In genomic region chr1:243422362-243422761, GRCh38 we compare ENCODE assay signal across 12 cellular contexts.
DNase-seq lines count a peak whose midpoint lies in the region; ATAC-seq and TF ChIP-seq lines count a peak whose summit lies in the region.
"Had no signal": no experiment of that assay in that cellular context is flagged by ENCODE, and none has a peak within 500 bp of the region (broad histone marks: within the 10 kb centered on the region; RNA-seq: fewer than 3 reads in every experiment).

No MANE protein-coding gene starts in this region.

- H3K4me3 ChIP-seq in osteoblast (ENCODE audit: insufficient read depth, low read length) (no peak overlapping the region), tibial nerve (no peak overlapping the region)
- H3K4me3 ChIP-seq: body of pancreas had no signal

- TF ChIP-seq POLR2A in tibial nerve (IDR thresholded peaks at IDR 0.05): no peak

- DNase-seq in activated CD4-positive, alpha-beta T cell treated with anti-CD3 and anti-CD28 coated beads for 36 hours: no peak
- DNase-seq in activated CD4-positive, alpha-beta T cell treated with anti-CD3 and anti-CD28 coated beads for 4 hours: no peak
- DNase-seq in activated T-helper 2 cell treated with anti-CD3 and anti-CD28 coated beads, Interferon-gamma antibody, Interleukin-2, Interleukin-4, amounts not matched to agents 10 μg/mL and 5 μg/mL and 100 μg/mL, durations not matched to agents 14 hours and 24 hours and 36 hours (ENCODE audit: low spot score): no peak
- DNase-seq in osteoblast (ENCODE audit: insufficient read length, low spot score, missing footprints): no peak
- no peak for DNase-seq in 8988T
- no peak for DNase-seq in tibial nerve (ENCODE audit: low spot score in 2 of 2)
- DNase-seq in SKM-1 (lab: John Stamatoyannopoulos, UW; ENCODE audit: unreplicated experiment): no peak
- DNase-seq: KG1, nephron progenitor cell had no signal

- H3K9me3 ChIP-seq in osteoblast (ENCODE audit: low read depth, low read length) (no peaks in the 10 kb centered on the region), tibial nerve (no peaks in the 10 kb centered on the region)
- H3K9me3 ChIP-seq: body of pancreas, thoracic aorta had no signal

- TF ChIP-seq EP300 in tibial nerve (IDR thresholded peaks at IDR 0.05): no peak

- H3K4me2 ChIP-seq in osteoblast (ENCODE audit: insufficient read depth, low read length): peak overlapping the region; percentile 91

- TF ChIP-seq CTCF in osteoblast (IDR thresholded peaks at IDR 0.05; ENCODE audit: extremely low read depth, low read depth, low read length) (no peak), tibial nerve (IDR thresholded peaks at IDR 0.05) (no peak)

- no peaks in the 10 kb centered on the region for H3K27me3 Mint-ChIP-seq in activated CD4-positive, alpha-beta T cell treated with anti-CD3 and anti-CD28 coated beads for 36 hours
- no peaks in the 10 kb centered on the region for H3K27me3 Mint-ChIP-seq in activated T-helper 2 cell treated with anti-CD3 and anti-CD28 coated beads, Interferon-gamma antibody, Interleukin-2, Interleukin-4, amounts not matched to agents 10 μg/mL and 5 μg/mL and 100 μg/mL, durations not matched to agents 14 hours and 24 hours and 36 hours (ENCODE audit: low read depth)

- ATAC-seq in activated CD4-positive, alpha-beta T cell treated with anti-CD3 and anti-CD28 coated beads for 36 hours: no peak
- peak; percentile 5 for ATAC-seq in HG03045 (IDR thresholded peaks at IDR 0.05; ENCODE audit: unreplicated experiment)

- H3K36me3 Mint-ChIP-seq in activated CD4-positive, alpha-beta T cell treated with anti-CD3 and anti-CD28 coated beads for 36 hours (ENCODE audit: low read depth): peaks cover 10% of the 10 kb centered on the region
- peaks cover 19% of the 10 kb centered on the region for H3K36me3 Mint-ChIP-seq in activated T-helper 2 cell treated with anti-CD3 and anti-CD28 coated beads, Interferon-gamma antibody, Interleukin-2, Interleukin-4, amounts not matched to agents 10 μg/mL and 5 μg/mL and 100 μg/mL, durations not matched to agents 14 hours and 24 hours and 36 hours (ENCODE audit: low read depth)

- H3K27me3 ChIP-seq in osteoblast (ENCODE audit: insufficient read depth, low read length) (no peaks in the 10 kb centered on the region), tibial nerve (no peaks in the 10 kb centered on the region)
- H3K27me3 ChIP-seq: body of pancreas had no signal

- peaks cover 22% of the 10 kb centered on the region for H3K4me1 Mint-ChIP-seq in activated CD4-positive, alpha-beta T cell treated with anti-CD3 and anti-CD28 coated beads for 36 hours
- peaks cover 40% of the 10 kb centered on the region for H3K4me1 Mint-ChIP-seq in activated T-helper 2 cell treated with anti-CD3 and anti-CD28 coated beads, Interferon-gamma antibody, Interleukin-2, Interleukin-4, amounts not matched to agents 10 μg/mL and 5 μg/mL and 100 μg/mL, durations not matched to agents 14 hours and 24 hours and 36 hours (ENCODE audit: low read depth)

- no peak overlapping the region for H2AFZ ChIP-seq in osteoblast (ENCODE audit: low read length)

- CTCF ChIA-PET in activated CD4-positive, alpha-beta T cell treated with anti-CD3 and anti-CD28 coated beads for 36 hours (lab: Charles Lee): no interaction called here

- H3K27ac Mint-ChIP-seq in activated CD4-positive, alpha-beta T cell treated with anti-CD3 and anti-CD28 coated beads for 36 hours: peak overlapping the region; percentile 38
- peak overlapping the region; percentile 43 for H3K27ac Mint-ChIP-seq in activated T-helper 2 cell treated with anti-CD3 and anti-CD28 coated beads, Interferon-gamma antibody, Interleukin-2, Interleukin-4, amounts not matched to agents 10 μg/mL and 5 μg/mL and 100 μg/mL, durations not matched to agents 14 hours and 24 hours and 36 hours
- H3K27ac Mint-ChIP-seq: nephron progenitor cell had no signal

- 84 to 88% methylated on average over 2 of the region's 2 CpGs for WGBS in tibial nerve, 2 donors

- H3K4me1 ChIP-seq in osteoblast (ENCODE audit: insufficient read depth, low read length) (peaks cover 16% of the 10 kb centered on the region), tibial nerve (no peaks in the 10 kb centered on the region)

- no peak overlapping the region for H3K27ac ChIP-seq in osteoblast (ENCODE audit: low read depth, low read length)
- no peak overlapping the region for H3K27ac ChIP-seq in tibial nerve
- H3K27ac ChIP-seq: body of pancreas, thoracic aorta had no signal

- H3K36me3 ChIP-seq in osteoblast (ENCODE audit: insufficient read depth, low read length) (peaks cover 12% of the 10 kb centered on the region), tibial nerve (peaks cover 0 to 22% (median 0%) of the 10 kb centered on the region in 3 donors)

- no peaks in the 10 kb centered on the region for H4K20me1 ChIP-seq in osteoblast (ENCODE audit: insufficient read depth, low read length)

- intact Hi-C loops in activated CD4-positive, alpha-beta T cell treated with anti-CD3 and anti-CD28 coated beads for 36 hours (cut with DNase I, micrococcal nuclease): loop anchor here in 1 of 2 experiments (5.0 kb wide), 1 partner anchor 175 kb away; no protein-coding TSS in a partner anchor
- intact Hi-C loops in activated T-helper 2 cell treated with anti-CD3 and anti-CD28 coated beads, Interferon-gamma antibody, Interleukin-2, Interleukin-4, amounts not matched to agents 10 μg/mL and 5 μg/mL and 100 μg/mL, durations not matched to agents 14 hours and 24 hours and 36 hours (cut with micrococcal nuclease): loop anchor here (5.0 kb wide), 1 partner anchor 625 kb away; no protein-coding TSS in a partner anchor

- H3K9me3 Mint-ChIP-seq in activated CD4-positive, alpha-beta T cell treated with anti-CD3 and anti-CD28 coated beads for 36 hours (ENCODE audit: low read depth): no peaks in the 10 kb centered on the region
- H3K9me3 Mint-ChIP-seq in activated T-helper 2 cell treated with anti-CD3 and anti-CD28 coated beads, Interferon-gamma antibody, Interleukin-2, Interleukin-4, amounts not matched to agents 10 μg/mL and 5 μg/mL and 100 μg/mL, durations not matched to agents 14 hours and 24 hours and 36 hours: no peaks in the 10 kb centered on the region
- H3K9me3 Mint-ChIP-seq: nephron progenitor cell had no signal

- no peaks in the 10 kb centered on the region for H3K79me2 ChIP-seq in osteoblast (ENCODE audit: insufficient read depth, low read length)

- H3K4me3 Mint-ChIP-seq in activated CD4-positive, alpha-beta T cell treated with anti-CD3 and anti-CD28 coated beads for 36 hours: peak overlapping the region; percentile 34
- H3K4me3 Mint-ChIP-seq in activated T-helper 2 cell treated with anti-CD3 and anti-CD28 coated beads, Interferon-gamma antibody, Interleukin-2, Interleukin-4, amounts not matched to agents 10 μg/mL and 5 μg/mL and 100 μg/mL, durations not matched to agents 14 hours and 24 hours and 36 hours (ENCODE audit: low read depth): no peak overlapping the region
- H3K4me3 Mint-ChIP-seq: nephron progenitor cell had no signal

- POLR2A ChIA-PET in activated CD4-positive, alpha-beta T cell treated with anti-CD3 and anti-CD28 coated beads for 36 hours (lab: Charles Lee): no interaction called here
